ENCODE assay signal across 21 cellular contexts in genomic region chr12:101563197-101563596, GRCh38. TPM values are rescaled to one million over a fixed set of nuclear protein-coding genes. Genes with fewer than 3 reads are reported as not detected.
"Had no signal": no experiment of that assay in that cellular context is flagged by ENCODE, and none has a peak within 500 bp of the region (broad histone marks: within the 10 kb centered on the region; RNA-seq: fewer than 3 reads in every experiment).

No MANE protein-coding gene starts in this region.

- H3K27ac ChIP-seq: gastroesophageal sphincter, heart right ventricle, right atrium auricular region, skin epidermis, tibial nerve, vagina had no signal

- H3K36me3 ChIP-seq: gastroesophageal sphincter, heart right ventricle, right atrium auricular region, tibial nerve, vagina had no signal

- H3K4me3 ChIP-seq: gastroesophageal sphincter, heart right ventricle, right atrium auricular region, skin epidermis, tibial nerve, vagina had no signal

- H3K4me1 ChIP-seq: gastroesophageal sphincter, right atrium auricular region, tibial nerve, vagina had no signal

- H3K9me3 ChIP-seq: vagina had no signal

- FAIRE-seq: islet of Langerhans had no signal

- H3K27me3 ChIP-seq: gastroesophageal sphincter, right atrium auricular region, tibial nerve, vagina had no signal

- DNase-seq: activated CD4-positive, alpha-beta T cell treated with anti-CD3 and anti-CD28 coated beads, Interleukin-2, amount 10 ng/mL, durations not matched to agents 7 days and 5 days; aorta; effector memory CD4-positive, alpha-beta T cell; heart right ventricle; posterior cingulate gyrus; stimulated activated CD4-positive, alpha-beta T cell treated with anti-CD3 and anti-CD28 coated beads, Interleukin-15, amount 100 ng/mL, for 24 hours; stimulated activated CD4-positive, alpha-beta T cell treated with anti-CD3 and anti-CD28 coated beads, Interleukin-4, amount 100 ng/mL, for 1 hour; stimulated activated naive CD4-positive, alpha-beta T cell; T-helper 17 cell had no signal

RNA-seq across cellular contexts. Expression of gene MYBPC1, which starts 31.6 kb away (rescaled TPM):
- total RNA-seq: activated CD4-positive, alpha-beta T cell treated with anti-CD3 and anti-CD28 coated beads, Interleukin-2, amount 10 ng/mL, durations not matched to agents 7 days and 5 days; activated T-helper 1 cell treated with anti-CD3 and anti-CD28 coated beads, Interleukin-12 subunit alpha, Interleukin-12 subunit beta, Interleukin-2, Interleukin-4 antibody, amounts not matched to agents 30 ng/mL and 10 ng/mL and 1 ng/mL, durations not matched to agents 14 hours and 24 hours and 36 hours; aorta; left lobe of liver; lung microvascular endothelial cell; mononuclear cell; natural killer cell treated with Interleukin-12 subunit alpha and Interleukin-12 subunit beta and Interleukin-15 and Interleukin-18, amount 100 ng/mL, for 72 hours; T-helper 17 cell; vagina; WTC11 had no signal
